Comparison of ENCODE assay signal across 1 cellular context in the genomic region with DNA sequence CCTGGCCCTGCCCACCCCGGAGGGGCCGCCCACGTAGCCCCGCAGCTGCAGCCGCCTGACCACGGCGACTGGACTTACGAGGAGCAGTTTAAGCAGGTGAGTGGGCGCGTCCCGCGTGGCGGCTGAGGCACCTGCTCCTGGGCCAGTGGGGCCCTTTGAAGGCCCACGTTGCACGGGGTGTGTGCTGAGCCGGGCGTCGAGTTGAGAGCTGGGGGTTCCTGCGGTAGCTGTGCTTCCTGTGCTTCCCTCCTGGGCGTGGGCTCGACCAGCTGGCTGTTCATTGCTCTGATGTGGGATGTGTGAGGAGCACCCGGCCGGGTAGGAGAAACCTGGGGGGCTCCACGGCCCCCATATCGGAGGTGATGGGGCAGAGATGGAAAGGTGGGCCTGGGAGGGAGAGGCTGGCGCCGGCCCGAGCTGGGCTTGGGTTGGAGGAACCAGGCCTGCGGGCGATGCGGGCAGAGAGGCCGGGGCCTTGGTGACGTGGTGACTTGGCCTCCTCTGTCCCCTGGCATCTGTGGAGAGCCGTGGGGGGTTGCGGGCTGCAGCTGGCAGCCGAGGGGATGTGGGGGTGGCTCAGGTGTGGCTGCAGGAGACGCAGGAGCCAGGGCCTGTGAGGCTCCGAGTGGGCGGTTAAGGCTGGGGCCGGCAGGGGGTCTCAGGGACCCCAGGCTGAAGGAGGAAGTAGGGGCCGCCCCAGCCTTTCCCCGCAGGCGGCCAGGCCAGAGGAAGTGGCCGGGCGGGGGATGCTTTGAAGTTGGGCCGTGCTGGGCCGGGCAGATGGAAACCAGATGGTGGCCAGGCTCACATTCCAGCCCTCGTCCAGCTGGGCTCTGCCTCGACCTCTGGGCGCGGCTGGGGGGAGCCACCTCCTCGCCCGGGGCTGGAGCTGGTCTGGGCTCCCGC.
TF ChIP-seq lines count a peak whose summit lies in the region.

No MANE protein-coding gene starts in this region.

TF ChIP-seq in K562, 482 proteins besides CTCF, POLR2A, EP300 and RAD21:
- TF ChIP-seq U2AF1 (optimal IDR thresholded peaks at IDR 0.05; ENCODE audit: low read depth, low read length) (no peak), RBFOX2 (IDR thresholded peaks at IDR 0.05; ENCODE audit: low read depth, low read length) (peak; percentile 53), STAT5B (CRISPR knock-in tag; IDR thresholded peaks at IDR 0.05) (no peak), ZBTB33 (CRISPR knock-in tag; IDR thresholded peaks at IDR 0.05) (peak; percentile 72), ZNF699 (CRISPR knock-in tag; IDR thresholded peaks at IDR 0.05; ENCODE audit: insufficient replicate concordance) (no peak), GTF2B (IDR thresholded peaks at IDR 0.05; ENCODE audit: extremely low read depth, insufficient read length) (no peak), CREBBP (IDR thresholded peaks at IDR 0.05; ENCODE audit: low read depth, low read length) (no peak), POLR2G (IDR thresholded peaks at IDR 0.05; ENCODE audit: low read depth, low read length) (peak; percentile 60)
